14 cellular contexts compared by ENCODE assay signal in genomic region chr1:82090104-82090503, GRCh38.
DNase-seq lines count a peak whose midpoint lies in the region; FAIRE-seq and TF ChIP-seq lines count a peak whose summit lies in the region.
"Had no signal": no experiment of that assay in that cellular context is flagged by ENCODE, and none has a peak within 500 bp of the region (broad histone marks: within the 10 kb centered on the region; RNA-seq: fewer than 3 reads in every experiment).

No MANE protein-coding gene starts in this region.

- H3K36me3 ChIP-seq in kidney (ENCODE audit: control insufficient read depth in 1 of 2, insufficient read depth in 2 of 2, low read length in 2 of 2): no peaks in the 10 kb centered on the region
- H3K36me3 ChIP-seq: heart left ventricle had no signal

- no peak for FAIRE-seq in kidney (lab: Jason Lieb, UNC)
- FAIRE-seq: GM12892 had no signal

- no peaks in the 10 kb centered on the region for H3K4me1 ChIP-seq in kidney (ENCODE audit: control insufficient read depth in 1 of 2, insufficient read depth in 1 of 2, low read depth in 1 of 2, low read length in 2 of 2)
- H3K4me1 ChIP-seq: heart left ventricle had no signal

- intact Hi-C loops in kidney (cut with DNase I): no loop called here

- no peak overlapping the region for H3K9ac ChIP-seq in kidney (ENCODE audit: low read length in 2 of 2)

- DNase-seq in AG09309 (ENCODE audit: low read depth) (no peak), HFF-Myc (ENCODE audit: extremely low read depth, low read depth) (no peak), astrocyte of the spinal cord (ENCODE audit: low read depth, low spot score) (peak; percentile 13), kidney (no peak), NCI-H2171 (lab: John Stamatoyannopoulos, UW) (no peak), NCI-H2171 treated with DMSO at 0.1 percent for 48 hours (lab: John Stamatoyannopoulos, UW) (no peak), ACHN (no peak), GF-D8 (lab: John Stamatoyannopoulos, UW) (no peak)
- DNase-seq: CD4-positive, alpha-beta memory T cell; cerebellar nuclear complex; heart left ventricle; NCI-H2029; stimulated activated CD4-positive, alpha-beta T cell treated with anti-CD3 and anti-CD28 coated beads, Interleukin-15, amount 100 ng/mL, for 24 hours had no signal

- peak; percentile 24 for TF ChIP-seq CTCF in AG09309 (IDR thresholded peaks at IDR 0.05; ENCODE audit: control insufficient read depth, insufficient read depth, low read depth, low read length, missing control alignments)
- TF ChIP-seq CTCF in HFF-Myc (IDR thresholded peaks at IDR 0.05; ENCODE audit: low read depth, low read length, missing control alignments): peak; percentile 13
- peak; percentile 47 for TF ChIP-seq CTCF in astrocyte of the spinal cord (IDR thresholded peaks at IDR 0.05; ENCODE audit: low read depth, low read length)
- TF ChIP-seq CTCF in kidney (IDR thresholded peaks at IDR 0.05; ENCODE audit: borderline replicate concordance, extremely low read depth, insufficient read depth): peak; percentile 12

- H3K27ac ChIP-seq in kidney (ENCODE audit: low read depth in 2 of 2, low read length in 2 of 2): no peak overlapping the region
- H3K27ac ChIP-seq: heart left ventricle had no signal

- in situ Hi-C loops in astrocyte of the spinal cord (cut with HindIII; ENCODE audit: low sequenced_read_pairs) (no loop called here), ACHN (cut with HindIII; ENCODE audit: low pct_ligation_motif_present, low pct_unique_long_range_greater_than_20kb, low sequenced_read_pairs) (no loop called here)

- H3K9me3 ChIP-seq in kidney (ENCODE audit: control insufficient read depth in 1 of 2, low read length in 2 of 2): no peaks in the 10 kb centered on the region

- H3K4me3 ChIP-seq in AG09309 (ENCODE audit: control insufficient read depth, low read depth, low read length) (no peak overlapping the region), HFF-Myc (replicated peaks; ENCODE audit: low read depth, low read length) (no peak overlapping the region), astrocyte of the spinal cord (ENCODE audit: low read depth, low read length) (no peak overlapping the region), kidney (ENCODE audit: low read length in 2 of 2) (no peak overlapping the region)
- H3K4me3 ChIP-seq: heart left ventricle had no signal
